Comparison of ENCODE assay signal across 32 cellular contexts in the genomic region with DNA sequence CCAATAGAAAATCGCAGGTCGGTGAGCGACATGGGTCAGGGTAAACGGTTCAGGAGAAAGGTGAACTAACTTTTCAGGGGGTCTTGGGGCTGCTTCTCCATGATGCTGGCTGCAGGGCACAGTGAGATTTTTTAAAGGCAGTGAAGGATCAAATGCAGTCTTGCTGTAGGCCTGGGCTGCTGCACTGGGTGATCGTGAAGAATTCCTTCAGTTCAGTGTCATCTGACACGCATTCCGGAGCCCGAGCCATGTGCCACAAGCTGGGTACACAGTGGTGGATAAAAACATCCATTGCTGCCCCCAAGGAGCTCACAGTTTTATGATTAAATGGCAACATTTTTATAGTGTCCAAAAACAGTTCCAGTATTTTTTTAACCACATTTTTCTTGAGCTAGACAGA. TPM values are rescaled to one million over a fixed set of nuclear protein-coding genes. Genes with fewer than 3 reads are reported as not detected.
"Had no signal": no experiment of that assay in that cellular context is flagged by ENCODE, and none has a peak within 500 bp of the region (broad histone marks: within the 10 kb centered on the region; RNA-seq: fewer than 3 reads in every experiment).

No MANE protein-coding gene starts in this region.

- H3K27me3 ChIP-seq: colonic mucosa, esophagus muscularis mucosa, neural progenitor cell, sigmoid colon, testis had no signal

- H3K4me1 Mint-ChIP-seq: endodermal cell; immature natural killer cell; memory B cell; natural killer cell; stimulated activated memory B cell treated with anti-CD40 and anti-IgM and Interleukin-4, amounts not matched to agents 10 μg/mL and 1 μg/mL and 100 μg/mL, for 72 hours had no signal

- H3K9me3 ChIP-seq: colonic mucosa, esophagus muscularis mucosa, sigmoid colon, spleen, testis, tibial artery had no signal

- H3K36me3 Mint-ChIP-seq: immature natural killer cell; memory B cell; natural killer cell; neural progenitor cell; stimulated activated memory B cell treated with anti-CD40 and anti-IgM and Interleukin-4, amounts not matched to agents 10 μg/mL and 1 μg/mL and 100 μg/mL, for 72 hours; type B pancreatic cell had no signal

- H3K4me2 ChIP-seq: neural progenitor cell had no signal

- H3K9ac ChIP-seq: neural progenitor cell, parathyroid adenoma had no signal

- H3K79me2 ChIP-seq: parathyroid adenoma had no signal

- ATAC-seq: left lobe of liver; natural killer cell; right cardiac atrium; stimulated activated memory B cell treated with anti-CD40 and anti-IgM and Interleukin-4, amounts not matched to agents 10 μg/mL and 1 μg/mL and 100 μg/mL, for 72 hours; stimulated activated naive CD8-positive, alpha-beta T cell treated with anti-CD3 and anti-CD28 coated beads, Interleukin-15, Interleukin-2, amounts not matched to agents 100 U/mL and 50 U/mL, for 24 hours had no signal

- H3K27ac ChIP-seq: colonic mucosa, esophagus muscularis mucosa, neural progenitor cell, parathyroid adenoma, sigmoid colon, spleen, testis, tibial artery had no signal

- H3K9me3 Mint-ChIP-seq: dendritic cell treated with granulocyte-macrophage colony-stimulating factor and Interleukin-4, amounts not matched to agents 40 ng/mL and 50 ng/mL, for 4 days; endodermal cell; immature natural killer cell; memory B cell; natural killer cell; neural progenitor cell; stimulated activated memory B cell treated with anti-CD40 and anti-IgM and Interleukin-4, amounts not matched to agents 10 μg/mL and 1 μg/mL and 100 μg/mL, for 72 hours; type B pancreatic cell had no signal

- H2AFZ ChIP-seq: neural progenitor cell, parathyroid adenoma had no signal

- H3K36me3 ChIP-seq: colonic mucosa, esophagus muscularis mucosa, neural progenitor cell, sigmoid colon, spleen, tibial artery had no signal

- DNase-seq: colonic mucosa; effector CD8-positive, alpha-beta T cell; endodermal cell; hypothalamus; immature natural killer cell; natural killer cell; right cardiac atrium; sigmoid colon; spleen; stimulated activated CD4-positive, alpha-beta T cell treated with anti-CD3 and anti-CD28 coated beads, Interleukin-4, amount 100 ng/mL, for 4 hours; stimulated activated naive CD8-positive, alpha-beta T cell treated with anti-CD3 and anti-CD28 coated beads, Interleukin-15, Interleukin-2, amounts not matched to agents 100 U/mL and 50 U/mL, for 24 hours; substantia nigra; testis; tibial artery had no signal

- H3K4me3 ChIP-seq: colonic mucosa, esophagus muscularis mucosa, lung, neural progenitor cell, sigmoid colon, skin epidermis, spleen, testis, tibial artery had no signal

- H3K27ac Mint-ChIP-seq: dendritic cell treated with granulocyte-macrophage colony-stimulating factor and Interleukin-4, amounts not matched to agents 40 ng/mL and 50 ng/mL, for 4 days; endodermal cell; immature natural killer cell; memory B cell; natural killer cell; neural progenitor cell; progenitor cell of endocrine pancreas; stimulated activated memory B cell treated with anti-CD40 and anti-IgM and Interleukin-4, amounts not matched to agents 10 μg/mL and 1 μg/mL and 100 μg/mL, for 72 hours; type B pancreatic cell had no signal

- FAIRE-seq: frontal cortex, keratinocyte, urothelium cell line had no signal

- H3K4me3 Mint-ChIP-seq: dendritic cell treated with granulocyte-macrophage colony-stimulating factor and Interleukin-4, amounts not matched to agents 40 ng/mL and 50 ng/mL, for 4 days; endodermal cell; immature natural killer cell; memory B cell; natural killer cell; neural progenitor cell; stimulated activated memory B cell treated with anti-CD40 and anti-IgM and Interleukin-4, amounts not matched to agents 10 μg/mL and 1 μg/mL and 100 μg/mL, for 72 hours; type B pancreatic cell had no signal

- H3K4me1 ChIP-seq: colonic mucosa, esophagus muscularis mucosa, neural progenitor cell, parathyroid adenoma, sigmoid colon, spleen, testis, tibial artery had no signal

- H3K27me3 Mint-ChIP-seq: dendritic cell treated with granulocyte-macrophage colony-stimulating factor and Interleukin-4, amounts not matched to agents 40 ng/mL and 50 ng/mL, for 4 days had no signal

RNA-seq across cellular contexts. Expression of a gene that starts 56.3 kb away (rescaled TPM):
- total RNA-seq: endodermal cell, epithelial cell of proximal tubule, left lobe of liver, liver, mononuclear cell, natural killer cell, osteoblast, progenitor cell of endocrine pancreas, right cardiac atrium had no signal
- polyA plus RNA-seq: keratinocyte, liver, lung, right cardiac atrium had no signal
